ENCODE assay signal across 8 cellular contexts in the genomic region with DNA sequence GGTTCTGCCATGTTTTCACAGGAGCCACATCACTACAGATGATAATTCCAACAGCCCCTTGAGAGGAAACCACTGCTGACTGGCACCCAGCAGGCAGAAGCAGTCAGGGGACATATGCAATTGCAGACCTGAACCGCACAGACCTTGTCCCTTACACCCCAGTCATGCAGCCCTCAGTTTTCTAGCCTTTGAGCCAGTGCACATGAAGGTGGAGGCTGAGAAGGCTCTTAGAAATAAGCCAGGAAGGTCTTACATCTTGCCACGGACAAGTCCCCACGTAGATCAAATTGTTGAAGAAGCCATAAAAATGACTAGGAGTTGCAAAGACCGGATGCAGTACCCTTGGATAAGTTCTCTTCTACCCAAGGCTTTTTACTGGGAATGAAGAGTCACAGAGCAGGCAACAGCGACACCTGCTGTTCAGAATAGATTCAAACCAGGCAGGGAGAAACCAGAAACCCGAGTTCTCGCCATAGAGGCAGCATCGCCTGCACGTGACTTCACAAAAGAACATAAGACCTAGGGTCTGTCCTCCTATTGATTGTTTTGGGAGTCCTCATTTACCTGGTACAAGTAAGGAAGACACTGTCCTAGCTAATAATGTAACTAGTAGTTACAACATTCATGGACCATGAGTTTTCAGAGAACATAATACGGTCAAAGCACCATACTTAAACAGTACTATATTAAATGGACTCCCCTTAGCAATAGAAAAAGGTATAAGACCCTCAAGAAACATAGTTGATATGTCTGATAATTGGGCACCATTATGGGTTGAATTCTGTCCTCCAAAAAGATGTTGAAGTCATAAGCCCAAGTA. TPM values are rescaled to one million over a fixed set of nuclear protein-coding genes. Genes with fewer than 3 reads are reported as not detected.
DNase-seq lines count a peak whose midpoint lies in the region; ATAC-seq and TF ChIP-seq lines count a peak whose summit lies in the region.

No MANE protein-coding gene starts in this region.

- DNase-seq in DND-41, result peak; percentile 83
- DNase-seq in HFF-Myc (ENCODE audit: extremely low read depth, low read depth), result peak; percentile 57
- peak; percentile 52 for DNase-seq in NCI-H2081 treated with DMSO at 0.1 percent for 48 hours (lab: John Stamatoyannopoulos, UW)
- peak; percentile 78 for DNase-seq in WERI-Rb-1
- DNase-seq in caudate nucleus (lab: John Stamatoyannopoulos, UW), result peak in 58 of 61 donors; percentile 9 to 85 (median 61)
- DNase-seq in left colon, result peak; percentile 39 to 71
- peak; percentile 38 to 51 for DNase-seq in stimulated activated CD4-positive, alpha-beta T cell treated with anti-CD3 and anti-CD28 coated beads, Interleukin-4, amount 100 ng/mL, for 48 hours (ENCODE audit: low read depth in 2 of 2)

- H3K27ac ChIP-seq in DND-41 (ENCODE audit: low read length) (peak overlapping the region; percentile 59), WERI-Rb-1 (no peak overlapping the region), caudate nucleus (ENCODE audit: low read depth, low read length) (no peak overlapping the region)

- TF ChIP-seq CTCF in DND-41 (IDR thresholded peaks at IDR 0.05; ENCODE audit: borderline replicate concordance, extremely low read depth, low read length, poor library complexity, severe bottlenecking) (peak; percentile 97), HFF-Myc (IDR thresholded peaks at IDR 0.05; ENCODE audit: low read depth, low read length, missing control alignments) (peak; percentile 89), WERI-Rb-1 (IDR thresholded peaks at IDR 0.05; ENCODE audit: low read depth, low read length) (peak; percentile 78)

- no peak overlapping the region for H3K4me2 ChIP-seq in DND-41 (ENCODE audit: insufficient read depth, low read length)

- H3K4me3 ChIP-seq in DND-41 (ENCODE audit: low read depth in 1 of 2, low read length in 2 of 2) (no peak overlapping the region), HFF-Myc (replicated peaks; ENCODE audit: low read depth, low read length) (no peak overlapping the region), WERI-Rb-1 (ENCODE audit: low read depth, low read length) (no peak overlapping the region)

- no peaks in the 10 kb centered on the region for H4K20me1 ChIP-seq in DND-41 (ENCODE audit: insufficient read depth, low read length)

- H3K36me3 ChIP-seq in DND-41 (ENCODE audit: insufficient read depth, low read length) (no peaks in the 10 kb centered on the region), WERI-Rb-1 (no peaks in the 10 kb centered on the region)

- peaks cover 52% of the 10 kb centered on the region for H3K4me1 ChIP-seq in DND-41 (ENCODE audit: insufficient read depth, low read length)

- no peaks in the 10 kb centered on the region for H3K27me3 ChIP-seq in DND-41 (ENCODE audit: insufficient read depth, low read length, poor library complexity)
- no peaks in the 10 kb centered on the region for H3K27me3 ChIP-seq in WERI-Rb-1 (ENCODE audit: insufficient read depth, low read depth, severe bottlenecking)

- H3K9ac ChIP-seq in DND-41 (ENCODE audit: low read depth, low read length), result no peak overlapping the region

- H3K79me2 ChIP-seq in DND-41 (ENCODE audit: insufficient read depth, low read length), result no peaks in the 10 kb centered on the region

- intact Hi-C loops in left colon (cut with DNase I, micrococcal nuclease), result loop anchor here (5.0 to 10.0 kb wide), 2 partner anchors 382 to 384 kb away; no protein-coding TSS in a partner anchor

- ATAC-seq in DND-41 (ENCODE audit: insufficient read depth, low read depth) (peak; percentile 79), left colon (peak; percentile 93), GM19328 (IDR thresholded peaks at IDR 0.05; ENCODE audit: unreplicated experiment) (no peak)

- H3K9me3 ChIP-seq in DND-41 (ENCODE audit: insufficient read depth, low read length, severe bottlenecking) (no peaks in the 10 kb centered on the region), WERI-Rb-1 (ENCODE audit: severe bottlenecking) (no peaks in the 10 kb centered on the region)

- H2AFZ ChIP-seq in DND-41 (ENCODE audit: low read depth, low read length), result peak overlapping the region; percentile 19

RNA-seq across cellular contexts. Expression of gene STEAP1B, which starts 11.1 kb away (rescaled TPM):
- total RNA-seq in left colon, result under 1 TPM in 1 of 2 donors, not detected in 1; 0.47 TPM
